Comparison of ENCODE assay signal across 8 cellular contexts in the genomic region with DNA sequence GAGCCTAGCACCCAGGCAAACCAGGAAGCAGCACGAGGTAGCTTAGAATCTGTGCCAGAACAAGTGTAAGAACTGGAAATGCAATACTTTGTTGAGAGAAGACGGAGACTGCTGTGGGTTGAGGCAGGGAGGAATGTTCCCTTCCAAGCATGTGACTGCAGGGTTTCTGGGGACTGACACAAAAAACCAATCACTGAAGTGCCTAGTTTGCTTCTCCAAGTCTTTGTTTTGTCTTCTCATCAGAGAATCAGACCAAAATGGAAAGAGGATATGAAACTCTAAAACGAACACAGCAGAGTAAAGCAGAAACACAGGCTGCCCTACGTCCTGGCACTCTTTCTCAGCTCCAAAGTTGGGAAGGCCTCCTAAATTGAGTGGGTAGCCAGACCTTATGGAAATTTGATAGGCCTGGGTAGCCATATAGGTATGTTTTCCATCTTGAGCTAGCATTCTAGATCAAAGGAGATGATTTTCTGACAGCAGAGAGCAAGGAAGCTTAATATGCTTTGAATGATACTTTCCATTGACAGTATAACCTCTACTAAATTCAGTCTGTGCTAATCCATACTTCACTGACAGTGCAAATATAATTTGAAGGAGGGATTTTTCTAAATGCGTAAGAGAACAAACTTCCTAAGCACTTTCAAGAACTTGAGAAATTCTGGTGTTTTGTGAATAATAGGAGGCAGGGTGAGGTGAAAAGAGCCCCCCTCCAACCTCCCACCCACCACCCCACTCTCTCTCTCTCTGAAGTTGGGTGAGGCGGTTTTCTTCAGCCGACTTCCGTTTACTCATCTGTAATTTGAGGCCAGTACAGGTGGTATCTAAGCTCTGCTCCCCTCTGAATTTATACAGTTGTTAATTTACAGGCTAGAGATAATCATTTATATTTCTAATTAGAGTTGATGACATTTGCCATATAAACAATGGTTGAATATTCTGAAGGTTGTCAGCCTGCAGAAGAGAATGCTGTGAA. TPM values are rescaled to one million over a fixed set of nuclear protein-coding genes. Genes with fewer than 3 reads are reported as not detected.
A peak's percentile ranks its signal among the peaks of the same experiment; 100 is the strongest.
DNase-seq lines count a peak whose midpoint lies in the region; ATAC-seq, FAIRE-seq and TF ChIP-seq lines count a peak whose summit lies in the region.

No MANE protein-coding gene starts in this region.

- H2AFZ ChIP-seq in keratinocyte (ENCODE audit: control insufficient read depth, low read length) = no peak overlapping the region
- H2AFZ ChIP-seq in hepatocyte = no peak overlapping the region

- H3K4me2 ChIP-seq in keratinocyte (ENCODE audit: control insufficient read depth, extremely low read depth, insufficient read depth, low read depth, low read length) = peak overlapping the region; percentile 82
- H3K4me2 ChIP-seq in hepatocyte = no peak overlapping the region

- ATAC-seq in HG02571 (IDR thresholded peaks at IDR 0.05; ENCODE audit: unreplicated experiment) = peak; percentile 89

- H3K79me2 ChIP-seq in keratinocyte (ENCODE audit: control insufficient read depth, insufficient read depth, low read length) = peaks cover 92% of the 10 kb centered on the region
- no peaks in the 10 kb centered on the region for H3K79me2 ChIP-seq in hepatocyte

- in situ Hi-C loops in GM13977 (cut with MboI; ENCODE audit: low pct_unique_long_range_greater_than_20kb, low sequenced_read_pairs, unreplicated experiment) (no loop called here), brain microvascular endothelial cell (cut with HindIII; ENCODE audit: low pct_ligation_motif_present, low sequenced_read_pairs) (no loop called here)

- peak; percentile 45 for DNase-seq in GM13977 (ENCODE audit: low spot score)
- peak; percentile 42 for DNase-seq in NB4 (ENCODE audit: low read depth)
- DNase-seq in keratinocyte (ENCODE audit: low read depth, low spot score) = no peak
- no peak for DNase-seq in hepatocyte (ENCODE audit: low spot score)
- no peak for DNase-seq in glomerular visceral epithelial cell (ENCODE audit: extremely low spot score)
- no peak for DNase-seq in brain microvascular endothelial cell
- DNase-seq in stimulated activated CD8-positive, alpha-beta memory T cell treated with anti-CD3 and anti-CD28 coated beads, Interleukin-4, amount 100 ng/mL, for 48 hours = no peak

- dilution Hi-C loops in keratinocyte (cut with MboI; ENCODE audit: extremely low pct_ligation_motif_present, low sequenced_read_pairs) = no loop called here

- peak overlapping the region; percentile 45 for H3K9ac ChIP-seq in keratinocyte (ENCODE audit: control insufficient read depth, extremely low read depth, insufficient read depth, low read length)

- H3K27me3 ChIP-seq in keratinocyte (ENCODE audit: control insufficient read depth, extremely low read depth, insufficient read depth, low read length) (no peaks in the 10 kb centered on the region), hepatocyte (peaks cover 8% of the 10 kb centered on the region), brain microvascular endothelial cell (replicated peaks) (no peaks in the 10 kb centered on the region)

- WGBS in hepatocyte (ENCODE audit: low lambda C conversion rate, missing lambda C conversion rate) = 89% methylated on average over 8 of the region's 8 CpGs

- no peaks in the 10 kb centered on the region for H3K9me2 ChIP-seq in hepatocyte (replicated peaks; ENCODE audit: insufficient read depth)

- H3K4me3 ChIP-seq in NB4 (ENCODE audit: low read depth, low read length) (peak overlapping the region; percentile 90), keratinocyte (ENCODE audit: control insufficient read depth in 2 of 3, extremely low read depth in 1 of 3, insufficient read depth in 2 of 3, low read depth in 1 of 3, low read length in 3 of 3) (peak overlapping the region; percentile 1 to 99 (median 83)), hepatocyte (no peak overlapping the region), brain microvascular endothelial cell (ENCODE audit: low read depth, low read length) (no peak overlapping the region)

- FAIRE-seq in keratinocyte (lab: Jason Lieb, UNC) = no peak

- H3K9me3 ChIP-seq in keratinocyte (ENCODE audit: control insufficient read depth, low read depth, low read length) = no peaks in the 10 kb centered on the region
- no peaks in the 10 kb centered on the region for H3K9me3 ChIP-seq in hepatocyte (ENCODE audit: low read depth)

- H3K4me1 ChIP-seq in keratinocyte (ENCODE audit: control insufficient read depth, extremely low read depth, insufficient read depth, low read length) (peaks cover 21% of the 10 kb centered on the region), hepatocyte (ENCODE audit: insufficient read depth) (no peaks in the 10 kb centered on the region)

- H4K20me1 ChIP-seq in keratinocyte (ENCODE audit: control insufficient read depth, extremely low read depth, insufficient read depth, low read length) (peaks cover 42% of the 10 kb centered on the region), hepatocyte (ENCODE audit: insufficient read depth, poor library complexity, severe bottlenecking) (no peaks in the 10 kb centered on the region)

- no peak overlapping the region for H3K27ac ChIP-seq in keratinocyte (ENCODE audit: control insufficient read depth, insufficient read depth, low read length)
- H3K27ac ChIP-seq in hepatocyte = no peak overlapping the region
- no peak overlapping the region for H3K27ac ChIP-seq in brain microvascular endothelial cell

- H3K36me3 ChIP-seq in keratinocyte (ENCODE audit: control insufficient read depth in 2 of 2, extremely low read depth in 1 of 2, insufficient read depth in 2 of 2, low read length in 2 of 2) (peaks cover 11 to 27% of the 10 kb centered on the region in 2 experiments), hepatocyte (replicated peaks; ENCODE audit: insufficient read depth, low read depth) (no peaks in the 10 kb centered on the region), brain microvascular endothelial cell (replicated peaks) (no peaks in the 10 kb centered on the region)

- no peak for TF ChIP-seq POLR2A in NB4 (IDR thresholded peaks at IDR 0.05; ENCODE audit: extremely low read depth, insufficient read length)

- no peaks in the 10 kb centered on the region for H3K9me1 ChIP-seq in keratinocyte (ENCODE audit: control insufficient read depth, extremely low read depth, insufficient read depth, low read length)

- TF ChIP-seq CTCF in GM13977 (IDR thresholded peaks at IDR 0.05; ENCODE audit: extremely low read depth, insufficient read depth, missing control alignments) (no peak), NB4 (IDR thresholded peaks at IDR 0.05; ENCODE audit: low read depth, low read length) (no peak), keratinocyte (optimal IDR thresholded peaks at IDR 0.05 in 1 of 3, IDR thresholded peaks at IDR 0.05 in 1 of 3, conservative IDR thresholded peaks at IDR 0.05 in 1 of 3; ENCODE audit: extremely low read depth in 1 of 3, insufficient read depth in 2 of 3, low read length in 3 of 3) (no peak), hepatocyte (IDR thresholded peaks at IDR 0.05; ENCODE audit: poor library complexity) (no peak), brain microvascular endothelial cell (IDR thresholded peaks at IDR 0.05; ENCODE audit: low read depth, low read length, missing control alignments) (no peak)

RNA-seq across cellular contexts. Expression of gene ADRB2, which starts 5.5 kb away (rescaled TPM):
- 29.4 to 39.7 TPM (median 36.3 TPM) in 3 replicates for polyA plus RNA-seq in keratinocyte
- polyA plus RNA-seq in keratinocyte (2011; ENCODE audit: low read depth) = 5.7 TPM
- 10.7 and 14.0 TPM in 2 replicates for polyA plus RNA-seq in keratinocyte (2011; cell fraction: cytosol; rRNA removed)
- polyA plus RNA-seq in keratinocyte (2011; cell fraction: nucleus; rRNA removed) = 57.7 and 60.8 TPM in 2 replicates
- 15.9 and 24.5 TPM in 2 replicates for polyA plus RNA-seq in keratinocyte (2012; ENCODE audit: low replicate concordance)
- polyA minus RNA-seq in keratinocyte = 31.1 to 81.8 TPM (median 79.6 TPM) in 3 replicates
- 30.5 TPM for polyA minus RNA-seq in keratinocyte (2011; cell fraction: cytosol; rRNA and poly(A)+ RNA removed)
- 65.9 and 82.1 TPM in 2 replicates for polyA minus RNA-seq in keratinocyte (2011; cell fraction: nucleus; rRNA and poly(A)+ RNA removed)
- 0.60 and 0.63 TPM in 2 replicates for total RNA-seq in hepatocyte
- 1.1 and 1.8 TPM in 2 replicates for polyA plus RNA-seq in hepatocyte

Comparison
In these comparisons a context has a peak if more than half of its experiments do, and no peak if none do; other contexts are left out.
1. DNase-seq: peak in GM13977 (single experiment) and NB4 (single experiment); none in keratinocyte (single experiment), hepatocyte (single experiment), glomerular visceral epithelial cell (single experiment), brain microvascular endothelial cell (single experiment) and stimulated activated CD8-positive, alpha-beta memory T cell treated with anti-CD3 and anti-CD28 coated beads, Interleukin-4, amount 100 ng/mL, for 48 hours (single experiment).
2. H3K4me3 ChIP-seq: peak in NB4 (single experiment) and keratinocyte (3 of 3); none in hepatocyte (single experiment) and brain microvascular endothelial cell (single experiment).